ENCODE assay signal across 8 cellular contexts in genomic region chr5:36739751-36740221, GRCh38.
DNase-seq lines count a peak whose midpoint lies in the region; ATAC-seq, FAIRE-seq and TF ChIP-seq lines count a peak whose summit lies in the region.

No MANE protein-coding gene starts in this region.

- peak; percentile 67 for ATAC-seq in HG03175 (IDR thresholded peaks at IDR 0.05; ENCODE audit: unreplicated experiment)

- in situ Hi-C loops in ACHN (cut with HindIII; ENCODE audit: low pct_ligation_motif_present, low pct_unique_long_range_greater_than_20kb, low sequenced_read_pairs): no loop called here

- FAIRE-seq in GM18507 (lab: Jason Lieb, UNC): peak; percentile 81

- H3K27ac Mint-ChIP-seq in mesothelial cell of epicardium: no peak overlapping the region

- DNase-seq in ACHN (peak; percentile 71), GM18507 (ENCODE audit: extremely low spot score, insufficient read length, low read depth) (peak; percentile 32), NCI-H526 (lab: John Stamatoyannopoulos, UW) (peak; percentile 90 to 96), mesothelial cell of epicardium (ENCODE audit: low spot score in 2 of 2, unreplicated experiment in 2 of 2) (peak in 1 of 2 experiments; percentile 75)
- peak; percentile 87 for DNase-seq in activated CD4-positive, alpha-beta T cell treated with anti-CD3 and anti-CD28 coated beads for 48 hours
- DNase-seq in effector CD4-positive, alpha-beta T cell: peak; percentile 40
- peak; percentile 52 to 71 for DNase-seq in stimulated activated CD8-positive, alpha-beta memory T cell treated with anti-CD3 and anti-CD28 coated beads, Interleukin-2, amount 100 ng/mL, for 48 hours (ENCODE audit: low read depth in 2 of 2)

- peaks cover 17% of the 10 kb centered on the region for H3K4me1 Mint-ChIP-seq in mesothelial cell of epicardium

- TF ChIP-seq CTCF in mesothelial cell of epicardium (IDR thresholded peaks at IDR 0.05; ENCODE audit: unreplicated experiment): peak; percentile 78

- H3K4me3 Mint-ChIP-seq in mesothelial cell of epicardium: no peak overlapping the region

- H3K36me3 Mint-ChIP-seq in mesothelial cell of epicardium: no peaks in the 10 kb centered on the region

- H3K27me3 Mint-ChIP-seq in mesothelial cell of epicardium (ENCODE audit: low read depth): peaks cover 22% of the 10 kb centered on the region

- no peaks in the 10 kb centered on the region for H3K9me3 Mint-ChIP-seq in mesothelial cell of epicardium
